14 cellular contexts compared by ENCODE assay signal in the genomic region with DNA sequence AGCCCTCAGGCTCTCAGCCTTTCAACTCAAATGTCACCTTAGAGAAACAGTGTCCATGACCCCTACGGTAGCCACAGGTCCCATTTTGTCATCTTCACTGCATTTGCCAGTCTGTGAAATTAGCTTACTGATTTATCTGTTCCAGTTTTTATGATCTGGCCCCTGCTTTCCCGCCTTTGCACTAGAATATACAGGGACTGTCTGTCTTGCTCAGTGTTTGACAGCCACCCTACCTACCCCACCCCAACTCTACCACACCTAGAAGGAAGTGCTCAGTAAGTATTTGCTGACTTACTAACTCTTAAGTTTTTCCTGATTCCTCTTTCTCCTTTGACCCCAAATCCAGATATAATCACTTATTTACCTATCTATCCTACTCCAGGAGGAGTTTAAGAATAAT. TPM values are rescaled to one million over a fixed set of nuclear protein-coding genes. Genes with fewer than 3 reads are reported as not detected.
A peak's percentile ranks its signal among the peaks of the same experiment; 100 is the strongest.
DNase-seq lines count a peak whose midpoint lies in the region; ATAC-seq and TF ChIP-seq lines count a peak whose summit lies in the region.
"Had no signal": no experiment of that assay in that cellular context is flagged by ENCODE, and none has a peak within 500 bp of the region (broad histone marks: within the 10 kb centered on the region; RNA-seq: fewer than 3 reads in every experiment).

No MANE protein-coding gene starts in this region.

- peaks cover 74% of the 10 kb centered on the region for H3K4me1 Mint-ChIP-seq in WTC11

- peak overlapping the region; percentile 97 for H3K27ac ChIP-seq in smooth muscle cell (ENCODE audit: low read depth)

- POLR2A ChIA-PET in WTC11 (lab: Charles Lee), result no interaction called here

- peak overlapping the region; percentile 61 for H3K27ac Mint-ChIP-seq in WTC11
- H3K27ac Mint-ChIP-seq: activated naive CD4-positive, alpha-beta T cell treated with anti-CD3 and anti-CD28 coated beads, Interleukin-2, amount 10 ng/mL, durations not matched to agents 7 days and 5 days; B cell had no signal

- no peaks in the 10 kb centered on the region for H3K27me3 ChIP-seq in smooth muscle cell (ENCODE audit: low read depth)

- peak overlapping the region; percentile 93 for H3K9ac ChIP-seq in smooth muscle cell (ENCODE audit: low read depth)

- no peak overlapping the region for H3K4me3 Mint-ChIP-seq in WTC11
- H3K4me3 Mint-ChIP-seq: activated naive CD4-positive, alpha-beta T cell treated with anti-CD3 and anti-CD28 coated beads, Interleukin-2, amount 10 ng/mL, durations not matched to agents 7 days and 5 days; B cell; natural killer cell treated with Interleukin-12 subunit alpha and Interleukin-12 subunit beta and Interleukin-15 and Interleukin-18, amount 100 ng/mL, for 72 hours had no signal

- H3K79me2 ChIP-seq in smooth muscle cell (ENCODE audit: low read depth), result peaks cover 81% of the 10 kb centered on the region

- peaks cover 92% of the 10 kb centered on the region for H4K20me1 ChIP-seq in smooth muscle cell (ENCODE audit: low read depth)

- peaks cover 21% of the 10 kb centered on the region for H3F3A ChIP-seq in smooth muscle cell (ENCODE audit: low read depth)

- ATAC-seq in WTC11, result no peak
- ATAC-seq in left colon, result peak; percentile 86
- ATAC-seq in HG03571 (IDR thresholded peaks at IDR 0.05; ENCODE audit: unreplicated experiment), result no peak
- ATAC-seq: natural killer cell treated with Interleukin-12 subunit alpha and Interleukin-12 subunit beta and Interleukin-15 and Interleukin-18, amount 100 ng/mL, for 72 hours; Right ventricle myocardium inferior had no signal

- H3K36me3 Mint-ChIP-seq in WTC11, result no peaks in the 10 kb centered on the region
- H3K36me3 Mint-ChIP-seq: natural killer cell treated with Interleukin-12 subunit alpha and Interleukin-12 subunit beta and Interleukin-15 and Interleukin-18, amount 100 ng/mL, for 72 hours had no signal

- H3K9me3 Mint-ChIP-seq in WTC11, result no peaks in the 10 kb centered on the region
- H3K9me3 Mint-ChIP-seq: activated naive CD4-positive, alpha-beta T cell treated with anti-CD3 and anti-CD28 coated beads, Interleukin-2, amount 10 ng/mL, durations not matched to agents 7 days and 5 days; natural killer cell treated with Interleukin-12 subunit alpha and Interleukin-12 subunit beta and Interleukin-15 and Interleukin-18, amount 100 ng/mL, for 72 hours had no signal

- H3K4me2 ChIP-seq in smooth muscle cell, result peak overlapping the region; percentile 63

- DNase-seq in Caki2 (ENCODE audit: low read depth), result peak; percentile 29
- DNase-seq in WTC11 (ENCODE audit: low spot score), result no peak
- DNase-seq in left colon, result peak; percentile 25 to 59
- no peak for DNase-seq in smooth muscle cell (lab: John Stamatoyannopoulos, UW; ENCODE audit: unreplicated experiment)
- DNase-seq in NCI-H526 (lab: John Stamatoyannopoulos, UW), result no peak
- DNase-seq in NCI-H2227 treated with DMSO at 0.1 percent for 48 hours (lab: John Stamatoyannopoulos, UW), result no peak
- no peak for DNase-seq in NCI-H524 (lab: John Stamatoyannopoulos, UW)
- DNase-seq: activated naive CD4-positive, alpha-beta T cell treated with anti-CD3 and anti-CD28 coated beads, Interleukin-2, amount 10 ng/mL, durations not matched to agents 7 days and 5 days; NCI-H146; NCI-H526 treated with DMSO at 0.1 percent for 48 hours had no signal

- WGBS in smooth muscle cell (ENCODE audit: low lambda C conversion rate), result 67% methylated on average over 2 of the region's 2 CpGs

- H3K36me3 ChIP-seq in smooth muscle cell (ENCODE audit: low read depth), result no peaks in the 10 kb centered on the region

- intact Hi-C loops in left colon (cut with DNase I, micrococcal nuclease), result no loop called here

- peaks cover 32% of the 10 kb centered on the region for H3K4me1 ChIP-seq in smooth muscle cell (ENCODE audit: low read depth)

- no peak overlapping the region for H3K4me3 ChIP-seq in smooth muscle cell

- in situ Hi-C loops in Caki2 (cut with HindIII; ENCODE audit: low pct_unique_long_range_greater_than_20kb, low sequenced_read_pairs), result no loop called here

- CTCF ChIA-PET in WTC11 (lab: Charles Lee), result interaction anchor here (1.7 kb wide), 1 partner anchor 49 kb away, joined by 6 read pairs; the partner anchor contains the start of gene CREB3L2

- H3K9me3 ChIP-seq in smooth muscle cell (replicated peaks; ENCODE audit: low read depth), result no peaks in the 10 kb centered on the region

- H3K27me3 Mint-ChIP-seq in WTC11 (ENCODE audit: low read depth), result no peaks in the 10 kb centered on the region
- H3K27me3 Mint-ChIP-seq: activated naive CD4-positive, alpha-beta T cell treated with anti-CD3 and anti-CD28 coated beads, Interleukin-2, amount 10 ng/mL, durations not matched to agents 7 days and 5 days; B cell; natural killer cell treated with Interleukin-12 subunit alpha and Interleukin-12 subunit beta and Interleukin-15 and Interleukin-18, amount 100 ng/mL, for 72 hours had no signal

- no peak overlapping the region for H2AFZ ChIP-seq in smooth muscle cell (ENCODE audit: low read depth)

- no peak for TF ChIP-seq CTCF in WTC11 (IDR thresholded peaks at IDR 0.05)
- TF ChIP-seq CTCF in smooth muscle cell (IDR thresholded peaks at IDR 0.05; ENCODE audit: borderline replicate concordance, insufficient read depth, poor library complexity, severe bottlenecking), result no peak

TF ChIP-seq in WTC11, 78 proteins besides CTCF, POLR2A, EP300 and RAD21 (continues in another document):
- TF ChIP-seq NFATC4 (CRISPR knock-in tag; IDR thresholded peaks at IDR 0.05), result no peak
- TF ChIP-seq GTF2I (CRISPR knock-in tag; conservative IDR thresholded peaks at IDR 0.05), result no peak
- TF ChIP-seq, protein P1, sequence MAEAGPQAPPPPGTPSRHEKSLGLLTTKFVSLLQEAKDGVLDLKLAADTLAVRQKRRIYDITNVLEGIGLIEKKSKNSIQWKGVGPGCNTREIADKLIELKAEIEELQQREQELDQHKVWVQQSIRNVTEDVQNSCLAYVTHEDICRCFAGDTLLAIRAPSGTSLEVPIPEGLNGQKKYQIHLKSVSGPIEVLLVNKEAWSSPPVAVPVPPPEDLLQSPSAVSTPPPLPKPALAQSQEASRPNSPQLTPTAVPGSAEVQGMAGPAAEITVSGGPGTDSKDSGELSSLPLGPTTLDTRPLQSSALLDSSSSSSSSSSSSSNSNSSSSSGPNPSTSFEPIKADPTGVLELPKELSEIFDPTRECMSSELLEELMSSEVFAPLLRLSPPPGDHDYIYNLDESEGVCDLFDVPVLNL (CRISPR knock-in tag; IDR thresholded peaks at IDR 0.05; ENCODE audit: borderline replicate concordance, low read depth), result no peak
- no peak for TF ChIP-seq ZNF232 (CRISPR knock-in tag; IDR thresholded peaks at IDR 0.05)
- TF ChIP-seq HMGA2 (CRISPR knock-in tag; IDR thresholded peaks at IDR 0.05), result no peak
- no peak for TF ChIP-seq ZNF425 (CRISPR knock-in tag; conservative IDR thresholded peaks at IDR 0.05)
- no peak for TF ChIP-seq ELF4 (CRISPR knock-in tag; IDR thresholded peaks at IDR 0.05; ENCODE audit: low read depth)
- TF ChIP-seq, protein P2, sequence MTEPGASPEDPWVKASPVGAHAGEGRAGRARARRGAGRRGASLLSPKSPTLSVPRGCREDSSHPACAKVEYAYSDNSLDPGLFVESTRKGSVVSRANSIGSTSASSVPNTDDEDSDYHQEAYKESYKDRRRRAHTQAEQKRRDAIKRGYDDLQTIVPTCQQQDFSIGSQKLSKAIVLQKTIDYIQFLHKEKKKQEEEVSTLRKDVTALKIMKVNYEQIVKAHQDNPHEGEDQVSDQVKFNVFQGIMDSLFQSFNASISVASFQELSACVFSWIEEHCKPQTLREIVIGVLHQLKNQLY (CRISPR knock-in tag; IDR thresholded peaks at IDR 0.05), result no peak
- TF ChIP-seq OVOL2 (CRISPR knock-in tag; IDR thresholded peaks at IDR 0.05; ENCODE audit: borderline replicate concordance), result no peak

RNA-seq across cellular contexts. Expression of gene CREB3L2, which starts 49.5 kb away (rescaled TPM):
- 3.5 and 7.5 TPM in 2 replicates for total RNA-seq in Caki2 (2014; rRNA removed; shearing (Covaris generic); ENCODE audit: low replicate concordance)
- total RNA-seq in WTC11 (2021), result 48.1 to 60.6 TPM (median 52.1 TPM) in 3 replicates
- total RNA-seq in left colon, result 10 to 100 TPM; 39.2 to 41.5 TPM
- total RNA-seq in smooth muscle cell, result 46.4 and 69.1 TPM in 2 replicates
- 27.4 and 37.6 TPM in 2 replicates for polyA plus RNA-seq in smooth muscle cell

Comparison
In these comparisons a context has a peak if more than half of its experiments do, and no peak if none do; other contexts are left out.
1. DNase-seq: peak in Caki2 (single experiment) and left colon (2 of 2); none in WTC11 (single experiment), smooth muscle cell (single experiment), NCI-H526 (0 of 2), NCI-H2227 treated with DMSO at 0.1 percent for 48 hours (single experiment) and NCI-H524 (0 of 2).